ENCODE assay signal across 25 cellular contexts in genomic region chr18:37438417-37439180, GRCh38.
"Had no signal": no experiment of that assay in that cellular context is flagged by ENCODE, and none has a peak within 500 bp of the region (broad histone marks: within the 10 kb centered on the region; RNA-seq: fewer than 3 reads in every experiment).

No MANE protein-coding gene starts in this region.

- H3K27me3 ChIP-seq: uterus had no signal

- DNase-seq: activated CD4-positive, alpha-beta T cell treated with anti-CD3 and anti-CD28 coated beads, Interleukin-2, amount 50 U/mL, for 1 hour; activated CD4-positive, CD25-positive, alpha-beta regulatory T cell treated with anti-CD3 and anti-CD28 coated beads, Interleukin-2, amount 50 U/mL, for 72 hours; activated CD8-positive, alpha-beta T cell treated with anti-CD3 and anti-CD28 coated beads, Interleukin-2, amount 10 ng/mL, durations not matched to agents 7 days and 5 days; activated gamma-delta T cell; activated naive CD4-positive, alpha-beta T cell treated with anti-CD3 and anti-CD28 coated beads, Interleukin-2, amount 50 U/mL, for 16 hours; activated naive CD8-positive, alpha-beta T cell treated with anti-CD3 and anti-CD28 coated beads, Interleukin-2, amount 50 U/mL, for 24 hours; cerebellar nuclear complex; head of caudate nucleus; hypothalamus; left ventricle myocardium superior; mammary epithelial cell; midbrain; natural killer cell; small intestine; stimulated activated CD4-positive, alpha-beta T cell treated with anti-CD3 and anti-CD28 coated beads, Interleukin-2, amount 100 ng/mL, for 24 hours; stomach; trophoblast cell; uterus; WERI-Rb-1 had no signal

- H3K9me3 ChIP-seq: suprapubic skin, uterus had no signal

- H3K36me3 ChIP-seq: gastroesophageal sphincter, stomach, suprapubic skin, uterus, WERI-Rb-1 had no signal

- ATAC-seq: activated CD8-positive, alpha-beta T cell treated with anti-CD3 and anti-CD28 coated beads, Interleukin-2, amount 10 ng/mL, durations not matched to agents 7 days and 5 days; activated naive CD8-positive, alpha-beta T cell treated with anti-CD3 and anti-CD28 coated beads, Interleukin-2, amount 50 U/mL, for 24 hours; gastroesophageal sphincter; left ventricle myocardium superior; natural killer cell; sciatic nerve; stimulated activated effector memory CD8-positive, alpha-beta T cell treated with anti-CD3 and anti-CD28 coated beads, Interleukin-12 subunit alpha, Interleukin-12 subunit beta, amount 100 ng/mL, for 72 hours had no signal

- H3K4me1 ChIP-seq: gastroesophageal sphincter, stomach, uterus had no signal

- H3K4me3 ChIP-seq: coronary artery, gastroesophageal sphincter, stomach, suprapubic skin, uterus had no signal

- H3K27ac ChIP-seq: coronary artery, epithelial cell of prostate, gastroesophageal sphincter, stomach, suprapubic skin, uterus, WERI-Rb-1 had no signal
